Comparison of ENCODE assay signal across 23 cellular contexts in the genomic region with DNA sequence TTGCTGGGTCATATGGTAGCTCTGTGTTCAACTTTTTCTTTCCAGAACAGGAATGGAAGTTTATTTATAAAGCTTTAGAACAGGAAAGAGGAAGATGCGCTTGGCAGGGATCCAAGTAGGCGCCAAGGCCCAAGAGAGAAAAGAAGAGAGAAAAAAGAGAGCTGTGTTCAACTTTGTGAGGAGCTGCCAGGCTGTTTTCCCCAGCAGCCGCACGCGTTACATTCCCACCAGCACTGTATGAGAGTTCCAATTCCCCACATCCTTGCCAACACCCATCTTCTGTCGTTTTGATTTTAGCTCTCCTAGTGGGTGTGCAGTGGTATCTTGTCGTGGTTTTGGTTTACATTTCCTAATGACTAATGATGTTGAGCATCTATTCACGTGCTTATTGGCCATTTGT. TPM values are rescaled to one million over a fixed set of nuclear protein-coding genes. Genes with fewer than 3 reads are reported as not detected.
A peak's percentile ranks its signal among the peaks of the same experiment; 100 is the strongest.
DNase-seq lines count a peak whose midpoint lies in the region; ATAC-seq, FAIRE-seq and TF ChIP-seq lines count a peak whose summit lies in the region.
"Had no signal": no experiment of that assay in that cellular context is flagged by ENCODE, and none has a peak within 500 bp of the region (broad histone marks: within the 10 kb centered on the region; RNA-seq: fewer than 3 reads in every experiment).

No MANE protein-coding gene starts in this region.

- no peaks in the 10 kb centered on the region for H4K20me1 ChIP-seq in astrocyte (ENCODE audit: insufficient read depth, low read length)

- intact Hi-C loops in ovary (cut with DNase I): no loop called here
- intact Hi-C loops in lower lobe of right lung (cut with DNase I): no loop called here

- in situ Hi-C loops in KBM-7 (cut with MboI; ENCODE audit: low pct_unique_long_range_greater_than_20kb, low sequenced_read_pairs): no loop called here

- H3K36me3 ChIP-seq in astrocyte (ENCODE audit: insufficient read depth, low read length): no peaks in the 10 kb centered on the region
- H3K36me3 ChIP-seq in ovary: no peaks in the 10 kb centered on the region
- H3K36me3 ChIP-seq in lower lobe of right lung: no peaks in the 10 kb centered on the region
- H3K36me3 ChIP-seq: colonic mucosa, upper lobe of left lung had no signal

- H3K4me1 ChIP-seq in astrocyte (ENCODE audit: insufficient read depth, low read length) (peaks cover 10% of the 10 kb centered on the region), ovary (ENCODE audit: insufficient read depth) (no peaks in the 10 kb centered on the region), lower lobe of right lung (peaks cover 7% of the 10 kb centered on the region)
- H3K4me1 ChIP-seq: colonic mucosa had no signal

- H3K9me3 ChIP-seq in astrocyte (ENCODE audit: insufficient read depth, low read depth, low read length) (no peaks in the 10 kb centered on the region), ovary (no peaks in the 10 kb centered on the region), lower lobe of right lung (no peaks in the 10 kb centered on the region)
- H3K9me3 ChIP-seq: colonic mucosa, psoas muscle, upper lobe of left lung had no signal

- H3K4me2 ChIP-seq in astrocyte (ENCODE audit: low read length): peak overlapping the region; percentile 2

- H3K9me3 Mint-ChIP-seq in astrocyte (ENCODE audit: unreplicated experiment): peaks cover 4% of the 10 kb centered on the region
- H3K9me3 Mint-ChIP-seq: CD14-positive monocyte, natural killer cell had no signal

- H3K9ac ChIP-seq in astrocyte (ENCODE audit: low read length): no peak overlapping the region

- no peak overlapping the region for H3K27ac ChIP-seq in astrocyte (ENCODE audit: low read depth, low read length)
- no peak overlapping the region for H3K27ac ChIP-seq in ovary
- H3K27ac ChIP-seq in lower lobe of right lung: no peak overlapping the region
- H3K27ac ChIP-seq: colonic mucosa, psoas muscle, upper lobe of left lung had no signal

- H3K4me3 Mint-ChIP-seq in astrocyte (ENCODE audit: unreplicated experiment): no peak overlapping the region
- H3K4me3 Mint-ChIP-seq: natural killer cell had no signal

- peak; percentile 93 for DNase-seq in EH (ENCODE audit: low read depth)
- peak; percentile 8 for DNase-seq in KBM-7
- DNase-seq in astrocyte (ENCODE audit: low read depth): peak; percentile 6
- peak; percentile 17 for DNase-seq in midbrain (lab: John Stamatoyannopoulos, UW)
- no peak for DNase-seq in ovary
- DNase-seq in lower lobe of right lung: no peak
- DNase-seq in ureter (ENCODE audit: low spot score): no peak
- DNase-seq: activated CD4-positive, CD25-positive, alpha-beta regulatory T cell; activated CD8-positive, alpha-beta memory T cell treated with anti-CD3 and anti-CD28 coated beads for 24 hours; activated gamma-delta T cell; colonic mucosa; DND-41; natural killer cell; NCI-H187 treated with DMSO at 0.1 percent for 48 hours; NCI-H748 treated with DMSO at 0.1 percent for 48 hours; psoas muscle; stimulated activated naive CD4-positive, alpha-beta T cell; upper lobe of left lung had no signal

- 40 to 46% (median 46%) methylated on average over 8 of the region's 8 CpGs for whole genome bisulfite sequencing in ovary, 3 donors

- no peak for FAIRE-seq in astrocyte (lab: Jason Lieb, UNC)
- FAIRE-seq: endothelial cell of umbilical vein had no signal

- no peaks in the 10 kb centered on the region for H3K36me3 Mint-ChIP-seq in astrocyte (ENCODE audit: low read depth, unreplicated experiment)
- H3K36me3 Mint-ChIP-seq: CD14-positive monocyte, natural killer cell had no signal

- H3K4me3 ChIP-seq in astrocyte (ENCODE audit: insufficient read depth, low read depth, low read length) (no peak overlapping the region), ovary (no peak overlapping the region), lower lobe of right lung (no peak overlapping the region)
- H3K4me3 ChIP-seq: colonic mucosa, psoas muscle, upper lobe of left lung had no signal

- no peaks in the 10 kb centered on the region for H3K79me2 ChIP-seq in astrocyte (ENCODE audit: insufficient read depth, low read length)

- no peak for TF ChIP-seq POLR2A in ovary (IDR thresholded peaks at IDR 0.05)

- H3K27me3 Mint-ChIP-seq in astrocyte (ENCODE audit: low read depth, unreplicated experiment): peaks cover 36% of the 10 kb centered on the region

- TF ChIP-seq EP300 in ovary (IDR thresholded peaks at IDR 0.05): no peak

- ATAC-seq in GM18498 (IDR thresholded peaks at IDR 0.05; ENCODE audit: unreplicated experiment): no peak
- no peak for ATAC-seq in lower lobe of right lung
- ATAC-seq: natural killer cell, psoas muscle had no signal

- no peak overlapping the region for H2AFZ ChIP-seq in astrocyte (ENCODE audit: low read depth, low read length)

- no peak overlapping the region for H3K27ac Mint-ChIP-seq in astrocyte (ENCODE audit: unreplicated experiment)
- H3K27ac Mint-ChIP-seq: natural killer cell had no signal

- no peaks in the 10 kb centered on the region for H3K27me3 ChIP-seq in astrocyte (ENCODE audit: insufficient read depth, low read length)
- H3K27me3 ChIP-seq in ovary: no peaks in the 10 kb centered on the region
- peaks cover 10% of the 10 kb centered on the region for H3K27me3 ChIP-seq in lower lobe of right lung (ENCODE audit: low read depth)
- H3K27me3 ChIP-seq: colonic mucosa, upper lobe of left lung had no signal

- TF ChIP-seq CTCF in astrocyte (IDR thresholded peaks at IDR 0.05; ENCODE audit: insufficient read depth, low read depth, low read length) (no peak), ovary (IDR thresholded peaks at IDR 0.05) (no peak), lower lobe of right lung (IDR thresholded peaks at IDR 0.05) (no peak)

- peaks cover 14% of the 10 kb centered on the region for H3K4me1 Mint-ChIP-seq in astrocyte (ENCODE audit: low read depth, unreplicated experiment)
- H3K4me1 Mint-ChIP-seq: natural killer cell had no signal

RNA-seq across cellular contexts. Expression of gene KCNF1, which starts 51.4 kb away (rescaled TPM):
- total RNA-seq in astrocyte (0.19 and 1.6 TPM in 2 replicates), ovary (under 1 TPM in 3 of 7 donors, not detected in 4; 0.11 to 0.30 (median 0.15) TPM), lower lobe of right lung (not detected), ureter (0.60 TPM)
- under 1 TPM in 1 of 2 donors, not detected in 1; 0.13 TPM for polyA plus RNA-seq in ovary
- total RNA-seq: lower leg skin; natural killer cell; psoas muscle; T-helper 1 cell treated with Interleukin-12 subunit alpha and Interleukin-12 subunit beta and Interleukin-4 antibody, amounts not matched to agents 30 ng/mL and 1 ng/mL, for 36 hours had no signal
- polyA plus RNA-seq: CD14-positive monocyte had no signal

Comparison
In these comparisons a context has a peak if more than half of its experiments do, and no peak if none do; other contexts are left out.
1. DNase-seq: peak in EH (single experiment), KBM-7 (single experiment), astrocyte (single experiment) and midbrain (single experiment); none in ovary (0 of 5), lower lobe of right lung (single experiment) and ureter (single experiment).